Comparison of ENCODE assay signal across 8 cellular contexts in genomic region chr3:154122912-154123559, GRCh38. TPM values are rescaled to one million over a fixed set of nuclear protein-coding genes. Genes with fewer than 3 reads are reported as not detected.
DNase-seq lines count a peak whose midpoint lies in the region; ATAC-seq and TF ChIP-seq lines count a peak whose summit lies in the region.

No MANE protein-coding gene starts in this region.

- H3K79me1 ChIP-seq in neuronal stem cell (ENCODE audit: low read depth, low read length) = peaks cover 6% of the 10 kb centered on the region

- H3K4ac ChIP-seq in neuronal stem cell (ENCODE audit: low read length) = no peak overlapping the region

- CTCF ChIA-PET in Calu3 (lab: Charles Lee) = interaction anchor here (0.8 to 1.3 kb wide), 2 partner anchors 22 to 46 kb away, joined by 3 read pairs; no protein-coding TSS in a partner anchor

- no peak overlapping the region for H3K14ac ChIP-seq in neuronal stem cell (ENCODE audit: low read length)

- H3K9me3 ChIP-seq in esophagus (ENCODE audit: control insufficient read depth in 2 of 2, insufficient read depth in 1 of 2, low read depth in 1 of 2, low read length in 1 of 2) (no peaks in the 10 kb centered on the region), neuronal stem cell (replicated peaks in 1 of 2; ENCODE audit: control insufficient read depth in 2 of 2, insufficient read depth in 1 of 2, low read depth in 1 of 2, low read length in 2 of 2) (no peaks in the 10 kb centered on the region)

- no peak overlapping the region for H2BK12ac ChIP-seq in neuronal stem cell (ENCODE audit: low read length)

- H3K4me3 ChIP-seq in esophagus (ENCODE audit: low read depth in 1 of 2, low read length in 2 of 2) (peak overlapping the region; percentile 63 to 89), neuronal stem cell (ENCODE audit: low read length in 2 of 2) (peak overlapping the region; percentile 74 to 96)

- no peaks in the 10 kb centered on the region for H3K27me3 ChIP-seq in esophagus (ENCODE audit: control insufficient read depth in 1 of 2, insufficient read depth in 2 of 2, low read length in 2 of 2)
- peaks cover 0 to 13% (median 0%) of the 10 kb centered on the region in 3 experiments for H3K27me3 ChIP-seq in neuronal stem cell (ENCODE audit: control insufficient read depth in 3 of 3, insufficient read depth in 3 of 3, low read depth in 1 of 3, low read length in 3 of 3)

- WGBS in esophagus, 2 donors = 9 to 10% methylated on average over 12 of the region's 12 CpGs
- WGBS in neuronal stem cell (ENCODE audit: extremely low coverage in 2 of 2, insufficient read length in 2 of 2, insufficient replicate concordance in 1 of 2), 2 donors = no CpG with 5 or more reads among the region's 12 CpGs

- no peak overlapping the region for H3K18ac ChIP-seq in neuronal stem cell (ENCODE audit: low read length)

- DNase-seq in Calu3 = peak; percentile 22
- peak; percentile 28 for DNase-seq in NCI-H748 (lab: John Stamatoyannopoulos, UW; ENCODE audit: unreplicated experiment)
- no peak for DNase-seq in neuronal stem cell (ENCODE audit: low spot score)
- no peak for DNase-seq in HUDEP-2 (lab: John Stamatoyannopoulos, UW; ENCODE audit: unreplicated experiment in 76 of 76)
- no peak for DNase-seq in stimulated activated CD4-positive, alpha-beta T cell treated with anti-CD3 and anti-CD28 coated beads, Interleukin-12 subunit alpha, Interleukin-12 subunit beta, amount 100 ng/mL, for 4 hours

- H4K91ac ChIP-seq in neuronal stem cell (ENCODE audit: low read depth, low read length, poor library complexity) = no peak overlapping the region

- no peak for TF ChIP-seq CTCF in Calu3 (IDR thresholded peaks at IDR 0.05; ENCODE audit: unreplicated experiment)

- H3K27ac ChIP-seq in esophagus (ENCODE audit: low read depth in 2 of 2, low read length in 1 of 2) = peak overlapping the region in 1 of 2 donors; percentile 58
- no peak overlapping the region for H3K27ac ChIP-seq in neuronal stem cell (replicated peaks; ENCODE audit: low read length)

- peak overlapping the region; percentile 98 for H2AFZ ChIP-seq in neuronal stem cell (ENCODE audit: low read length)

- H3K4me1 Mint-ChIP-seq in Calu3 (ENCODE audit: low read depth, unreplicated experiment) = peaks cover 50% of the 10 kb centered on the region

- no peaks in the 10 kb centered on the region for H3K27me3 Mint-ChIP-seq in Calu3 (ENCODE audit: unreplicated experiment)

- no peaks in the 10 kb centered on the region for H3K9me3 Mint-ChIP-seq in Calu3 (ENCODE audit: low read depth, unreplicated experiment)

- H3K4me1 ChIP-seq in esophagus (ENCODE audit: control insufficient read depth in 2 of 2, insufficient read depth in 2 of 2, low read length in 1 of 2) (no peaks in the 10 kb centered on the region), neuronal stem cell (ENCODE audit: control insufficient read depth in 2 of 2, insufficient read depth in 1 of 2, low read depth in 1 of 2, low read length in 2 of 2) (peaks cover 4 to 6% of the 10 kb centered on the region in 2 donors)

- peak overlapping the region; percentile 75 for H3K4me3 Mint-ChIP-seq in Calu3 (ENCODE audit: low read depth, unreplicated experiment)

- no peaks in the 10 kb centered on the region for H3K36me3 ChIP-seq in esophagus (ENCODE audit: control insufficient read depth in 2 of 2, insufficient read depth in 2 of 2, low read length in 1 of 2)
- peaks cover 0 to 36% of the 10 kb centered on the region in 2 donors for H3K36me3 ChIP-seq in neuronal stem cell (replicated peaks in 1 of 2; ENCODE audit: control insufficient read depth in 2 of 2, insufficient read depth in 2 of 2, low read length in 2 of 2)

- no peak overlapping the region for H3K9ac ChIP-seq in neuronal stem cell (ENCODE audit: low read depth, low read length, poor library complexity)

- peak overlapping the region; percentile 2 for H3K27ac Mint-ChIP-seq in Calu3 (ENCODE audit: unreplicated experiment)

- no peak overlapping the region for H2BK5ac ChIP-seq in neuronal stem cell (ENCODE audit: low read length)

- intact Hi-C loops in Calu3 (cut with micrococcal nuclease; ENCODE audit: unreplicated experiment) = loop anchor here (1.0 kb wide), 1 partner anchor 130 kb away; no protein-coding TSS in a partner anchor

- H3K36me3 Mint-ChIP-seq in Calu3 (ENCODE audit: insufficient read depth, unreplicated experiment) = peaks cover 28% of the 10 kb centered on the region

- H3K23ac ChIP-seq in neuronal stem cell (ENCODE audit: low read depth, low read length, poor library complexity) = no peak overlapping the region

- ATAC-seq in GM18502 (IDR thresholded peaks at IDR 0.05; ENCODE audit: poor library complexity, unreplicated experiment) = no peak
- ATAC-seq in GM18873 (IDR thresholded peaks at IDR 0.05; ENCODE audit: low FRiP score, unreplicated experiment) = no peak

- peak overlapping the region; percentile 80 for H3K4me2 ChIP-seq in neuronal stem cell (ENCODE audit: insufficient read depth, low read length, poor library complexity, severe bottlenecking)

- no peak overlapping the region for H4K8ac ChIP-seq in neuronal stem cell (ENCODE audit: low read depth, low read length)

- no peak overlapping the region for H2BK120ac ChIP-seq in neuronal stem cell (ENCODE audit: low read depth, low read length)

- peak overlapping the region; percentile 78 for H2BK15ac ChIP-seq in neuronal stem cell (ENCODE audit: low read length)

- no peak overlapping the region for H2AK5ac ChIP-seq in neuronal stem cell (ENCODE audit: low read depth, low read length)

- no TSS peak for BruUV-seq in Calu3 (replicated peaks; lab: Mats Ljungman, UMichigan)

RNA-seq across cellular contexts. Expression of gene ARHGEF26, which starts 1.8 kb away (rescaled TPM):
- 19.0 and 21.4 TPM in 2 replicates for total RNA-seq in Calu3 (2022)
- polyA plus RNA-seq in esophagus = 1 to 10 TPM; 5.7 to 7.1 TPM
- polyA plus RNA-seq in neuronal stem cell (2013, experiment 1 of 2) = 9.2 TPM
- polyA plus RNA-seq in neuronal stem cell (2013, experiment 2 of 2) = 9.2 TPM

Comparison
In these comparisons a context has a peak if more than half of its experiments do, and no peak if none do; other contexts are left out.
1. DNase-seq: peak in Calu3 (single experiment) and NCI-H748 (single experiment); none in neuronal stem cell (single experiment), HUDEP-2 (0 of 76) and stimulated activated CD4-positive, alpha-beta T cell treated with anti-CD3 and anti-CD28 coated beads, Interleukin-12 subunit alpha, Interleukin-12 subunit beta, amount 100 ng/mL, for 4 hours (single experiment).